17 cellular contexts compared by ENCODE assay signal in genomic region chr6:4861564-4861963, GRCh38.
A peak's percentile ranks its signal among the peaks of the same experiment; 100 is the strongest.
DNase-seq lines count a peak whose midpoint lies in the region; ATAC-seq and TF ChIP-seq lines count a peak whose summit lies in the region.
"Had no signal": no experiment of that assay in that cellular context is flagged by ENCODE, and none has a peak within 500 bp of the region (broad histone marks: within the 10 kb centered on the region; RNA-seq: fewer than 3 reads in every experiment).

No MANE protein-coding gene starts in this region.

- no peak for TF ChIP-seq CTCF in GM23338 (conservative IDR thresholded peaks at IDR 0.05; ENCODE audit: low read depth in 2 of 2)
- TF ChIP-seq CTCF in nephron progenitor cell (IDR thresholded peaks at IDR 0.05) = no peak

- H2AFZ ChIP-seq in GM23338 = no peak overlapping the region

- no peaks in the 10 kb centered on the region for H3K36me3 ChIP-seq in GM23338 (ENCODE audit: insufficient read depth)

- H3K27me3 Mint-ChIP-seq in GM23338 (ENCODE audit: insufficient read depth, low read depth, poor library complexity) (peaks cover 18% of the 10 kb centered on the region), nephron progenitor cell (ENCODE audit: low read depth, poor library complexity) (no peaks in the 10 kb centered on the region)

- H3K4me2 ChIP-seq in GM23338 = no peak overlapping the region

- no peaks in the 10 kb centered on the region for H3K9me3 Mint-ChIP-seq in GM23338
- peaks cover 41% of the 10 kb centered on the region for H3K9me3 Mint-ChIP-seq in nephron progenitor cell

- H3K36me3 Mint-ChIP-seq in GM23338 (ENCODE audit: low read depth) = peaks cover 26% of the 10 kb centered on the region
- peaks cover 55% of the 10 kb centered on the region for H3K36me3 Mint-ChIP-seq in nephron progenitor cell (ENCODE audit: low read depth)

- no peak overlapping the region for H3K4me3 ChIP-seq in GM23338

- DNase-seq in DMS53 (lab: John Stamatoyannopoulos, UW) (peak; percentile 35), DMS53 treated with DMSO at 0.1 percent for 48 hours (lab: John Stamatoyannopoulos, UW; ENCODE audit: unreplicated experiment) (no peak), GM23338 (ENCODE audit: low spot score) (no peak), NCI-H2029 (lab: John Stamatoyannopoulos, UW) (peak; percentile 45), nephron progenitor cell (no peak), medulla oblongata (ENCODE audit: extremely low spot score) (no peak), HK-2 (ENCODE audit: unreplicated experiment) (no peak)
- DNase-seq: AML-193, Caco-2, NCI-H1092 treated with DMSO at 0.1 percent for 48 hours, NCI-H2107, NCI-H524 treated with DMSO at 0.1 percent for 48 hours had no signal

- peaks cover 100% of the 10 kb centered on the region for H3K79me2 ChIP-seq in GM23338 (replicated peaks; ENCODE audit: insufficient read depth)

- H3K27ac ChIP-seq in GM23338 (ENCODE audit: low read depth) = no peak overlapping the region
- H3K27ac ChIP-seq: 22Rv1, C4-2B, KMS-11 had no signal

- H3K4me1 Mint-ChIP-seq in GM23338 (peaks cover 59% of the 10 kb centered on the region), nephron progenitor cell (peaks cover 28% of the 10 kb centered on the region)

- H3F3A ChIP-seq in GM23338 (replicated peaks; ENCODE audit: low read depth) = 0 out of 2 replicates have a peak, but pooled peaks cover 3% of the 10 kb centered on the region

- H3K27ac Mint-ChIP-seq in GM23338 = peak overlapping the region; percentile 7; the same call in 1 of the 2 replicates
- peak overlapping the region; percentile 47 for H3K27ac Mint-ChIP-seq in nephron progenitor cell

- H3K4me3 Mint-ChIP-seq in GM23338 (no peak overlapping the region), nephron progenitor cell (no peak overlapping the region)

- H4K20me1 ChIP-seq in GM23338 (replicated peaks; ENCODE audit: insufficient read depth) = peaks cover 78% of the 10 kb centered on the region

- no peaks in the 10 kb centered on the region for H3K9me2 ChIP-seq in GM23338 (ENCODE audit: insufficient read depth)

- no peak for ATAC-seq in GM23338
- no peak for ATAC-seq in GM18502 (IDR thresholded peaks at IDR 0.05; ENCODE audit: poor library complexity, unreplicated experiment)
- ATAC-seq: Panc1 had no signal

- peaks cover 45% of the 10 kb centered on the region for H3K4me1 ChIP-seq in GM23338 (ENCODE audit: insufficient read depth)

- no peaks in the 10 kb centered on the region for H3K27me3 ChIP-seq in GM23338 (ENCODE audit: insufficient read depth)

TF ChIP-seq in GM23338, 12 proteins besides CTCF, POLR2A, EP300 and RAD21 (continues in another document):
- TF ChIP-seq EZH2phosphoT487 (IDR thresholded peaks at IDR 0.05; ENCODE audit: unreplicated experiment) = no peak
- no peak for TF ChIP-seq ETS1 (IDR thresholded peaks at IDR 0.05)
- no peak for TF ChIP-seq CREB1 (CRISPR knock-in tag; IDR thresholded peaks at IDR 0.05; ENCODE audit: low read depth)
- TF ChIP-seq ZNF462 (CRISPR knock-in tag; IDR thresholded peaks at IDR 0.05) = no peak
- no peak for TF ChIP-seq REST (IDR thresholded peaks at IDR 0.05; ENCODE audit: unreplicated experiment)
- no peak for TF ChIP-seq NANOG (IDR thresholded peaks at IDR 0.05; ENCODE audit: borderline replicate concordance)
- no peak for TF ChIP-seq ZNF114 (CRISPR knock-in tag; IDR thresholded peaks at IDR 0.05)
- no peak for TF ChIP-seq ZNF331 (CRISPR knock-in tag; IDR thresholded peaks at IDR 0.05; ENCODE audit: low read depth)
- no peak for TF ChIP-seq STAT1 (IDR thresholded peaks at IDR 0.05; ENCODE audit: unreplicated experiment)
- TF ChIP-seq POLR2AphosphoS5 (IDR thresholded peaks at IDR 0.05; ENCODE audit: low read depth) = no peak
- TF ChIP-seq EZH2 (IDR thresholded peaks at IDR 0.05; ENCODE audit: low read depth, unreplicated experiment) = no peak

Comparison
In these comparisons a context has a peak if more than half of its experiments do, and no peak if none do; other contexts are left out.
1. DNase-seq: peak in DMS53 (single experiment) and NCI-H2029 (single experiment); none in DMS53 treated with DMSO at 0.1 percent for 48 hours (single experiment), GM23338 (single experiment), nephron progenitor cell (single experiment), medulla oblongata (single experiment) and HK-2 (single experiment).